ENCODE assay signal across 8 cellular contexts in genomic region chr21:37072239-37072987, GRCh38. TPM values are rescaled to one million over a fixed set of nuclear protein-coding genes. Genes with fewer than 3 reads are reported as not detected.
DNase-seq lines count a peak whose midpoint lies in the region; ATAC-seq and TF ChIP-seq lines count a peak whose summit lies in the region.

No MANE protein-coding gene starts in this region.

- H3K4me3 Mint-ChIP-seq in HFFc6, result peak overlapping the region; percentile 89

- peak overlapping the region; percentile 92 for H3K4me3 ChIP-seq in NB4 (ENCODE audit: low read depth, low read length)

- H3K9me3 Mint-ChIP-seq in HFFc6, result no peaks in the 10 kb centered on the region

- H3K27me3 Mint-ChIP-seq in HFFc6 (ENCODE audit: insufficient read depth), result peaks cover 4% of the 10 kb centered on the region; the same call in 1 of the 2 replicates

- H3K4me1 Mint-ChIP-seq in HFFc6 (ENCODE audit: low read depth), result peaks cover 49% of the 10 kb centered on the region

- DNase-seq in NCI-H187 (lab: John Stamatoyannopoulos, UW), result peak; percentile 52 to 83
- no peak for DNase-seq in NCI-H187 treated with DMSO at 0.1 percent for 48 hours (lab: John Stamatoyannopoulos, UW)
- no peak for DNase-seq in HFFc6
- no peak for DNase-seq in NB4 (ENCODE audit: low read depth)
- peak; percentile 64 for DNase-seq in T-helper 22 cell (ENCODE audit: low read depth)
- peak; percentile 68 for DNase-seq in dedifferentiated amniotic fluid mesenchymal stem cell (ENCODE audit: extremely low spot score)
- no peak for DNase-seq in left lobe of liver (ENCODE audit: low spot score)
- peak; percentile 70 to 74 for DNase-seq in stimulated activated CD4-positive, alpha-beta T cell treated with anti-CD3 and anti-CD28 coated beads, Interleukin-2, amount 100 ng/mL, for 24 hours

- peak; percentile 65 for ATAC-seq in left lobe of liver

- peak overlapping the region; percentile 97 for H3K27ac Mint-ChIP-seq in HFFc6

- TF ChIP-seq POLR2A in NB4 (IDR thresholded peaks at IDR 0.05; ENCODE audit: extremely low read depth, insufficient read length), result no peak

- H3K36me3 Mint-ChIP-seq in HFFc6 (ENCODE audit: low read depth), result peaks cover 5% of the 10 kb centered on the region; the same call in 1 of the 2 replicates

- no peak for TF ChIP-seq CTCF in HFFc6 (IDR thresholded peaks at IDR 0.05)
- TF ChIP-seq CTCF in NB4 (IDR thresholded peaks at IDR 0.05; ENCODE audit: low read depth, low read length), result no peak

RNA-seq across cellular contexts. Expression of gene PIGP, which starts 0.5 kb away (rescaled TPM):
- 10 to 100 TPM; 24.8 to 33.8 (median 31.1) TPM for total RNA-seq in HFFc6 (2021; fragmentation: NEBNext Ultra II Directional; extraction: Animal tissue kit (Norgen Biotek cat#: 25700))
- 13.6 TPM for total RNA-seq in left lobe of liver

RNA-seq across cellular contexts. Expression of gene TTC3, which starts 0.6 kb away (rescaled TPM):
- 100 to 1,000 TPM; 123 to 173 (median 134) TPM for total RNA-seq in HFFc6 (2021; fragmentation: NEBNext Ultra II Directional; extraction: Animal tissue kit (Norgen Biotek cat#: 25700))
- 50.5 TPM for total RNA-seq in left lobe of liver

Comparison
In these comparisons a context has a peak if more than half of its experiments do, and no peak if none do; other contexts are left out.
1. DNase-seq: peak in NCI-H187 (2 of 2), T-helper 22 cell (single experiment), dedifferentiated amniotic fluid mesenchymal stem cell (single experiment) and stimulated activated CD4-positive, alpha-beta T cell treated with anti-CD3 and anti-CD28 coated beads, Interleukin-2, amount 100 ng/mL, for 24 hours (2 of 2); none in NCI-H187 treated with DMSO at 0.1 percent for 48 hours (single experiment), HFFc6 (single experiment), NB4 (single experiment) and left lobe of liver (single experiment).